In the genomic region with DNA sequence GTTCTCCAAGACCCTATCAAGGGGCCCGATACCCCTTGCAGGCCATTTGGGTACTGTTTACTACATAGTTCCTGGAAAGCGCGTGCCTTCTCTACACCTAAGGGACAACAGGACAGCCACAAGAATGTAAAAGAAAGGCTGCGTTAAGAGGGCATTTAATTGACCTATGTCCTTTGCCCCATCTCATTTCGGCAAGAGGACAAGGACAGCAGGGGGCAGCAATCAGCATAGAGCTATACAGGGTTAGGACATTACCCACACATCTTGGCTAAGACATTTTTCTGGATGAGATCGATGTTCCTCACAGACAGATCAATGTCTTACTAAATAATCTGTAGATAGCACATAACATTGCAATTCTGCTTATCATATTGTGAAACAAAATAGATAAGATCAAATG, we compare ENCODE assay signal across 8 cellular contexts. TPM values are rescaled to one million over a fixed set of nuclear protein-coding genes. Genes with fewer than 3 reads are reported as not detected.
DNase-seq lines count a peak whose midpoint lies in the region; ATAC-seq and TF ChIP-seq lines count a peak whose summit lies in the region.

No MANE protein-coding gene starts in this region.

- no peak overlapping the region for H3K4me2 ChIP-seq in OCI-LY1 (ENCODE audit: low read length)

- H3K27me3 ChIP-seq in right cardiac atrium (ENCODE audit: control insufficient read depth, insufficient read depth), result no peaks in the 10 kb centered on the region
- H3K27me3 ChIP-seq in right atrium auricular region, result no peaks in the 10 kb centered on the region
- H3K27me3 ChIP-seq in OCI-LY1 (ENCODE audit: insufficient read depth, low read length), result peaks cover 9% of the 10 kb centered on the region; the same call in 1 of the 2 replicates

- H3K9me3 ChIP-seq in right cardiac atrium (ENCODE audit: control insufficient read depth, low read length), result no peaks in the 10 kb centered on the region
- H3K9me3 ChIP-seq in right atrium auricular region, result no peaks in the 10 kb centered on the region
- H3K9me3 ChIP-seq in OCI-LY1 (ENCODE audit: low read length), result no peaks in the 10 kb centered on the region

- H3K4me1 ChIP-seq in right cardiac atrium (ENCODE audit: control insufficient read depth, insufficient read depth, low read length), result no peaks in the 10 kb centered on the region
- H3K4me1 ChIP-seq in right atrium auricular region, result no peaks in the 10 kb centered on the region
- no peaks in the 10 kb centered on the region for H3K4me1 ChIP-seq in OCI-LY1 (ENCODE audit: insufficient read depth, low read length, severe bottlenecking)

- ATAC-seq in right cardiac atrium, result no peak
- ATAC-seq in left colon, result peak; percentile 71
- no peak for ATAC-seq in HG03135 (IDR thresholded peaks at IDR 0.05; ENCODE audit: unreplicated experiment)
- no peak for ATAC-seq in GM18517 (IDR thresholded peaks at IDR 0.05; ENCODE audit: unreplicated experiment)

- no peaks in the 10 kb centered on the region for H3K9me2 ChIP-seq in OCI-LY1 (ENCODE audit: low read depth, low read length)

- H3K79me2 ChIP-seq in OCI-LY1 (ENCODE audit: insufficient read depth, low read length), result no peaks in the 10 kb centered on the region

- H3K4me3 ChIP-seq in right cardiac atrium (ENCODE audit: low read length), result no peak overlapping the region
- no peak overlapping the region for H3K4me3 ChIP-seq in right atrium auricular region
- no peak overlapping the region for H3K4me3 ChIP-seq in OCI-LY1 (ENCODE audit: low read depth, low read length, poor library complexity, severe bottlenecking)

- no peaks in the 10 kb centered on the region for H4K20me1 ChIP-seq in OCI-LY1 (ENCODE audit: insufficient read depth, low read length)

- H3K9ac ChIP-seq in OCI-LY1 (ENCODE audit: low read length), result no peak overlapping the region

- H3K27ac ChIP-seq in right cardiac atrium (ENCODE audit: low read length) (no peak overlapping the region), right atrium auricular region (no peak overlapping the region), OCI-LY1 (ENCODE audit: low read depth, low read length, poor library complexity, severe bottlenecking) (no peak overlapping the region)

- H3K36me3 ChIP-seq in right atrium auricular region (no peaks in the 10 kb centered on the region), OCI-LY1 (ENCODE audit: insufficient read depth, low read length) (no peaks in the 10 kb centered on the region)

- TF ChIP-seq CTCF in right atrium auricular region (IDR thresholded peaks at IDR 0.05), result peak in 1 of 2 donors; percentile 40
- TF ChIP-seq CTCF in OCI-LY1 (IDR thresholded peaks at IDR 0.05; ENCODE audit: low read length), result peak; percentile 48

- 58% methylated on average over 6 of the region's 6 CpGs for WGBS in right cardiac atrium

- DNase-seq in right cardiac atrium, result peak in 2 of 3 donors; percentile 13 to 52
- DNase-seq in right atrium auricular region (ENCODE audit: low spot score), result no peak
- DNase-seq in activated naive CD4-positive, alpha-beta T cell (lab: John Stamatoyannopoulos, UW), result peak in 3 of 4 experiments; percentile 1 to 31 (median 7)
- peak in 1 of 2 donors; percentile 80 for DNase-seq in left colon
- DNase-seq in NCI-H128 (lab: John Stamatoyannopoulos, UW; ENCODE audit: unreplicated experiment), result no peak

- intact Hi-C loops in right cardiac atrium (cut with DNase I), result no loop called here
- intact Hi-C loops in left colon (cut with DNase I, micrococcal nuclease), result no loop called here

- H3F3A ChIP-seq in OCI-LY1 (ENCODE audit: insufficient read depth, low read length), result no peaks in the 10 kb centered on the region

- no peak overlapping the region for H2AFZ ChIP-seq in OCI-LY1 (ENCODE audit: low read length)

RNA-seq across cellular contexts. Expression of a gene that starts 41.2 kb away (rescaled TPM):
- total RNA-seq in right cardiac atrium, result under 1 TPM in 3 of 4 donors, not detected in 1; 0.11 to 0.37 (median 0.12) TPM
- 0.09 TPM for polyA plus RNA-seq in right cardiac atrium
- total RNA-seq in right atrium auricular region, result under 1 TPM; 0.12 to 0.26 TPM
- total RNA-seq in left colon, result under 1 TPM; 0.15 to 0.47 TPM

Comparison
In these comparisons a context has a peak if more than half of its experiments do, and no peak if none do; other contexts are left out.
1. DNase-seq: peak in right cardiac atrium (2 of 3) and activated naive CD4-positive, alpha-beta T cell (3 of 4); none in right atrium auricular region (single experiment) and NCI-H128 (single experiment).